Comparison of ENCODE assay signal across 1 cellular context in the genomic region with DNA sequence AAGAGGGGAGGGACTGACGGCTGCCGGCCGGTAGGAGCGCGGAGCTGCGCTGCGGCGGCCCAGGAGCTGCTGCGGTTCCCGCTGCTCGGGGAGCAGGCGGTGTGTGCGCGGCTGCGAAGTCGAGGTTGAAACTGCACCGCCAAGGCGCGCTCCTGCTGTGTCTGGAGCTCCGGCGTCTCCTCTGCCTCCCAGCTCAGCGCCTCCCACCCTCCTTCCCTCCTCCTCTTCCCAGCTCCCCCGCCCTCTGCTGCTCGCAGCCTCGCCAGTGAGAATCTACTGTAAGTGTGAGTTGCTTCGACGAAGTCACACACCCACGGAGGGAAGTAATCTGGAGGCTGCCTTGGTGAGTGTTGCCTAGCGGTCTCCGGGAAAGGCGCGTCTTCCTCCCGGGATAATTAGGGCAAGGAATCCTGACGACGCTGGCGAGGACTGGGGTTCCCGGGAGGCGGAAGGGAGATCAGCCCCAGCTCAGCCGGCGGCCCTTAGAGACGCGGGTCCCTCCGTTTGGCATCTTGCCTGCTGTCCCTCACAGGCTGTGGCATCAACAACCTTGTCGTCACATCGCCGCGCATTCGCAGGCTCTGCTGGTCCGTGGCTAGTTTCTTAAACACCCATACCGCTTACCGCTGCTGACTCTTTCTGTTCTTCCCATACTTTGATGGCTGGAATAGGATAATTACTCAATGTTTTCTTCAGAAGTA.
TF ChIP-seq lines count a peak whose summit lies in the region.

A gene (minus strand): TSS at position 159 of the 701 bp plus-strand sequence. CDS start 747 bp downstream, outside the sequence.

TF ChIP-seq in H1, 55 proteins besides CTCF, POLR2A, EP300 and RAD21 (continued from another document):
- TF ChIP-seq CHD1 (IDR thresholded peaks at IDR 0.05; ENCODE audit: low read depth, low read length) (no peak), CREB1 (IDR thresholded peaks at IDR 0.05) (peak; percentile 39; the same call in 1 of the 2 replicates), EGR1 (IDR thresholded peaks at IDR 0.05; ENCODE audit: borderline replicate concordance, low read depth, low read length) (0 out of 2 replicates have a peak, but pooled peaks have one; percentile 11), RFX5 (IDR thresholded peaks at IDR 0.05; ENCODE audit: borderline replicate concordance, low read depth, low read length) (no peak), HDAC2 (IDR thresholded peaks at IDR 0.05; ENCODE audit: borderline replicate concordance in 1 of 2, low read depth in 2 of 2, low read length in 2 of 2) (no peak; a peak in 1 of 4 replicates), KDM1A (IDR thresholded peaks at IDR 0.05; ENCODE audit: borderline replicate concordance, low read length) (peak; percentile 60; the same call in 1 of the 2 replicates), SIRT6 (IDR thresholded peaks at IDR 0.05; ENCODE audit: low read length) (no peak), GABPA (IDR thresholded peaks at IDR 0.05; ENCODE audit: borderline replicate concordance, insufficient read depth, low read length) (no peak), CHD2 (IDR thresholded peaks at IDR 0.05; ENCODE audit: low read length) (no peak), POU5F1 (IDR thresholded peaks at IDR 0.05; ENCODE audit: low read depth, low read length) (no peak), RNF2 (IDR thresholded peaks at IDR 0.05; ENCODE audit: borderline replicate concordance, low read depth, low read length, missing control alignments, poor library complexity, severe bottlenecking) (no peak), RBBP5 (IDR thresholded peaks at IDR 0.05; ENCODE audit: borderline replicate concordance, low read depth, low read length) (no peak; the same call in 1 of the 2 replicates), EZH2 (IDR thresholded peaks at IDR 0.05; ENCODE audit: low read depth, low read length, severe bottlenecking) (no peak), PHF8 (conservative IDR thresholded peaks at IDR 0.05; ENCODE audit: low read depth, low read length) (no peak), SRF (IDR thresholded peaks at IDR 0.05; ENCODE audit: low read depth, low read length) (no peak), TCF12 (IDR thresholded peaks at IDR 0.05; ENCODE audit: low read depth, low read length) (no peak), CEBPB (IDR thresholded peaks at IDR 0.05; ENCODE audit: low read depth, low read length) (no peak), SAP30 (IDR thresholded peaks at IDR 0.05; ENCODE audit: insufficient read depth, insufficient replicate concordance, low read length) (no peak), HDAC6 (IDR thresholded peaks at IDR 0.05; ENCODE audit: low read depth, low read length) (no peak), SUZ12 (IDR thresholded peaks at IDR 0.05; ENCODE audit: low read length) (no peak; the same call in 1 of the 2 replicates), KDM4A (IDR thresholded peaks at IDR 0.05; ENCODE audit: low read depth, low read length, severe bottlenecking) (peak; percentile 88), CBX8 (IDR thresholded peaks at IDR 0.05; ENCODE audit: borderline replicate concordance, low read depth, low read length) (no peak), BACH1 (IDR thresholded peaks at IDR 0.05; ENCODE audit: low read length) (no peak), JUN (IDR thresholded peaks at IDR 0.05; ENCODE audit: low read depth, low read length) (no peak), GTF2F1 (IDR thresholded peaks at IDR 0.05; ENCODE audit: borderline replicate concordance, low read depth, low read length) (no peak), SP2 (IDR thresholded peaks at IDR 0.05; ENCODE audit: low read length) (no peak), ASH2L (IDR thresholded peaks at IDR 0.05; ENCODE audit: low read length) (peak; percentile 82), MAFK (IDR thresholded peaks at IDR 0.05; ENCODE audit: low read depth, low read length) (no peak), TAF7 (optimal IDR thresholded peaks at IDR 0.05; ENCODE audit: borderline replicate concordance, low read depth, low read length) (no peak), NANOG (IDR thresholded peaks at IDR 0.05; ENCODE audit: insufficient read depth, low read depth, low read length, poor library complexity, severe bottlenecking) (no peak), BCL11A (IDR thresholded peaks at IDR 0.05; ENCODE audit: low read depth in 2 of 2, low read length in 2 of 2) (no peak), ZNF274 (IDR thresholded peaks at IDR 0.05; ENCODE audit: borderline replicate concordance, extremely low read depth, low read length) (no peak), FOSL1 (IDR thresholded peaks at IDR 0.05; ENCODE audit: insufficient read depth, low read depth, low read length) (no peak), TEAD4 (IDR thresholded peaks at IDR 0.05; ENCODE audit: low read depth, low read length) (no peak; the same call in 1 of the 2 replicates), SIX5 (IDR thresholded peaks at IDR 0.05; ENCODE audit: low read depth, low read length) (no peak), TBP (IDR thresholded peaks at IDR 0.05; ENCODE audit: low read depth, low read length) (peak; percentile 29; the same call in 1 of the 2 replicates), SP1 (IDR thresholded peaks at IDR 0.05; ENCODE audit: low read depth, low read length) (no peak)
- TF ChIP-seq, protein P1, sequence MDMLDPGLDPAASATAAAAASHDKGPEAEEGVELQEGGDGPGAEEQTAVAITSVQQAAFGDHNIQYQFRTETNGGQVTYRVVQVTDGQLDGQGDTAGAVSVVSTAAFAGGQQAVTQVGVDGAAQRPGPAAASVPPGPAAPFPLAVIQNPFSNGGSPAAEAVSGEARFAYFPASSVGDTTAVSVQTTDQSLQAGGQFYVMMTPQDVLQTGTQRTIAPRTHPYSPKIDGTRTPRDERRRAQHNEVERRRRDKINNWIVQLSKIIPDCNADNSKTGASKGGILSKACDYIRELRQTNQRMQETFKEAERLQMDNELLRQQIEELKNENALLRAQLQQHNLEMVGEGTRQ (IDR thresholded peaks at IDR 0.05; ENCODE audit: low read length) = no peak
- TF ChIP-seq, protein P2, sequence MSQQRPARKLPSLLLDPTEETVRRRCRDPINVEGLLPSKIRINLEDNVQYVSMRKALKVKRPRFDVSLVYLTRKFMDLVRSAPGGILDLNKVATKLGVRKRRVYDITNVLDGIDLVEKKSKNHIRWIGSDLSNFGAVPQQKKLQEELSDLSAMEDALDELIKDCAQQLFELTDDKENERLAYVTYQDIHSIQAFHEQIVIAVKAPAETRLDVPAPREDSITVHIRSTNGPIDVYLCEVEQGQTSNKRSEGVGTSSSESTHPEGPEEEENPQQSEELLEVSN (IDR thresholded peaks at IDR 0.05) = peak; percentile 97
- TF ChIP-seq, protein P3, sequence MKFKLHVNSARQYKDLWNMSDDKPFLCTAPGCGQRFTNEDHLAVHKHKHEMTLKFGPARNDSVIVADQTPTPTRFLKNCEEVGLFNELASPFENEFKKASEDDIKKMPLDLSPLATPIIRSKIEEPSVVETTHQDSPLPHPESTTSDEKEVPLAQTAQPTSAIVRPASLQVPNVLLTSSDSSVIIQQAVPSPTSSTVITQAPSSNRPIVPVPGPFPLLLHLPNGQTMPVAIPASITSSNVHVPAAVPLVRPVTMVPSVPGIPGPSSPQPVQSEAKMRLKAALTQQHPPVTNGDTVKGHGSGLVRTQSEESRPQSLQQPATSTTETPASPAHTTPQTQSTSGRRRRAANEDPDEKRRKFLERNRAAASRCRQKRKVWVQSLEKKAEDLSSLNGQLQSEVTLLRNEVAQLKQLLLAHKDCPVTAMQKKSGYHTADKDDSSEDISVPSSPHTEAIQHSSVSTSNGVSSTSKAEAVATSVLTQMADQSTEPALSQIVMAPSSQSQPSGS (IDR thresholded peaks at IDR 0.05; ENCODE audit: low read length) = no peak
- TF ChIP-seq, protein P4, sequence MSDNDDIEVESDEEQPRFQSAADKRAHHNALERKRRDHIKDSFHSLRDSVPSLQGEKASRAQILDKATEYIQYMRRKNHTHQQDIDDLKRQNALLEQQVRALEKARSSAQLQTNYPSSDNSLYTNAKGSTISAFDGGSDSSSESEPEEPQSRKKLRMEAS (IDR thresholded peaks at IDR 0.05) = peak; percentile 96
- TF ChIP-seq, protein P5, sequence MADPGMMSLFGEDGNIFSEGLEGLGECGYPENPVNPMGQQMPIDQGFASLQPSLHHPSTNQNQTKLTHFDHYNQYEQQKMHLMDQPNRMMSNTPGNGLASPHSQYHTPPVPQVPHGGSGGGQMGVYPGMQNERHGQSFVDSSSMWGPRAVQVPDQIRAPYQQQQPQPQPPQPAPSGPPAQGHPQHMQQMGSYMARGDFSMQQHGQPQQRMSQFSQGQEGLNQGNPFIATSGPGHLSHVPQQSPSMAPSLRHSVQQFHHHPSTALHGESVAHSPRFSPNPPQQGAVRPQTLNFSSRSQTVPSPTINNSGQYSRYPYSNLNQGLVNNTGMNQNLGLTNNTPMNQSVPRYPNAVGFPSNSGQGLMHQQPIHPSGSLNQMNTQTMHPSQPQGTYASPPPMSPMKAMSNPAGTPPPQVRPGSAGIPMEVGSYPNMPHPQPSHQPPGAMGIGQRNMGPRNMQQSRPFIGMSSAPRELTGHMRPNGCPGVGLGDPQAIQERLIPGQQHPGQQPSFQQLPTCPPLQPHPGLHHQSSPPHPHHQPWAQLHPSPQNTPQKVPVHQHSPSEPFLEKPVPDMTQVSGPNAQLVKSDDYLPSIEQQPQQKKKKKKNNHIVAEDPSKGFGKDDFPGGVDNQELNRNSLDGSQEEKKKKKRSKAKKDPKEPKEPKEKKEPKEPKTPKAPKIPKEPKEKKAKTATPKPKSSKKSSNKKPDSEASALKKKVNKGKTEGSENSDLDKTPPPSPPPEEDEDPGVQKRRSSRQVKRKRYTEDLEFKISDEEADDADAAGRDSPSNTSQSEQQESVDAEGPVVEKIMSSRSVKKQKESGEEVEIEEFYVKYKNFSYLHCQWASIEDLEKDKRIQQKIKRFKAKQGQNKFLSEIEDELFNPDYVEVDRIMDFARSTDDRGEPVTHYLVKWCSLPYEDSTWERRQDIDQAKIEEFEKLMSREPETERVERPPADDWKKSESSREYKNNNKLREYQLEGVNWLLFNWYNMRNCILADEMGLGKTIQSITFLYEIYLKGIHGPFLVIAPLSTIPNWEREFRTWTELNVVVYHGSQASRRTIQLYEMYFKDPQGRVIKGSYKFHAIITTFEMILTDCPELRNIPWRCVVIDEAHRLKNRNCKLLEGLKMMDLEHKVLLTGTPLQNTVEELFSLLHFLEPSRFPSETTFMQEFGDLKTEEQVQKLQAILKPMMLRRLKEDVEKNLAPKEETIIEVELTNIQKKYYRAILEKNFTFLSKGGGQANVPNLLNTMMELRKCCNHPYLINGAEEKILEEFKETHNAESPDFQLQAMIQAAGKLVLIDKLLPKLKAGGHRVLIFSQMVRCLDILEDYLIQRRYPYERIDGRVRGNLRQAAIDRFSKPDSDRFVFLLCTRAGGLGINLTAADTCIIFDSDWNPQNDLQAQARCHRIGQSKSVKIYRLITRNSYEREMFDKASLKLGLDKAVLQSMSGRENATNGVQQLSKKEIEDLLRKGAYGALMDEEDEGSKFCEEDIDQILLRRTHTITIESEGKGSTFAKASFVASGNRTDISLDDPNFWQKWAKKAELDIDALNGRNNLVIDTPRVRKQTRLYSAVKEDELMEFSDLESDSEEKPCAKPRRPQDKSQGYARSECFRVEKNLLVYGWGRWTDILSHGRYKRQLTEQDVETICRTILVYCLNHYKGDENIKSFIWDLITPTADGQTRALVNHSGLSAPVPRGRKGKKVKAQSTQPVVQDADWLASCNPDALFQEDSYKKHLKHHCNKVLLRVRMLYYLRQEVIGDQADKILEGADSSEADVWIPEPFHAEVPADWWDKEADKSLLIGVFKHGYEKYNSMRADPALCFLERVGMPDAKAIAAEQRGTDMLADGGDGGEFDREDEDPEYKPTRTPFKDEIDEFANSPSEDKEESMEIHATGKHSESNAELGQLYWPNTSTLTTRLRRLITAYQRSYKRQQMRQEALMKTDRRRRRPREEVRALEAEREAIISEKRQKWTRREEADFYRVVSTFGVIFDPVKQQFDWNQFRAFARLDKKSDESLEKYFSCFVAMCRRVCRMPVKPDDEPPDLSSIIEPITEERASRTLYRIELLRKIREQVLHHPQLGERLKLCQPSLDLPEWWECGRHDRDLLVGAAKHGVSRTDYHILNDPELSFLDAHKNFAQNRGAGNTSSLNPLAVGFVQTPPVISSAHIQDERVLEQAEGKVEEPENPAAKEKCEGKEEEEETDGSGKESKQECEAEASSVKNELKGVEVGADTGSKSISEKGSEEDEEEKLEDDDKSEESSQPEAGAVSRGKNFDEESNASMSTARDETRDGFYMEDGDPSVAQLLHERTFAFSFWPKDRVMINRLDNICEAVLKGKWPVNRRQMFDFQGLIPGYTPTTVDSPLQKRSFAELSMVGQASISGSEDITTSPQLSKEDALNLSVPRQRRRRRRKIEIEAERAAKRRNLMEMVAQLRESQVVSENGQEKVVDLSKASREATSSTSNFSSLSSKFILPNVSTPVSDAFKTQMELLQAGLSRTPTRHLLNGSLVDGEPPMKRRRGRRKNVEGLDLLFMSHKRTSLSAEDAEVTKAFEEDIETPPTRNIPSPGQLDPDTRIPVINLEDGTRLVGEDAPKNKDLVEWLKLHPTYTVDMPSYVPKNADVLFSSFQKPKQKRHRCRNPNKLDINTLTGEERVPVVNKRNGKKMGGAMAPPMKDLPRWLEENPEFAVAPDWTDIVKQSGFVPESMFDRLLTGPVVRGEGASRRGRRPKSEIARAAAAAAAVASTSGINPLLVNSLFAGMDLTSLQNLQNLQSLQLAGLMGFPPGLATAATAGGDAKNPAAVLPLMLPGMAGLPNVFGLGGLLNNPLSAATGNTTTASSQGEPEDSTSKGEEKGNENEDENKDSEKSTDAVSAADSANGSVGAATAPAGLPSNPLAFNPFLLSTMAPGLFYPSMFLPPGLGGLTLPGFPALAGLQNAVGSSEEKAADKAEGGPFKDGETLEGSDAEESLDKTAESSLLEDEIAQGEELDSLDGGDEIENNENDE (IDR thresholded peaks at IDR 0.05; ENCODE audit: insufficient replicate concordance, low read length) = no peak
- TF ChIP-seq, protein P6, sequence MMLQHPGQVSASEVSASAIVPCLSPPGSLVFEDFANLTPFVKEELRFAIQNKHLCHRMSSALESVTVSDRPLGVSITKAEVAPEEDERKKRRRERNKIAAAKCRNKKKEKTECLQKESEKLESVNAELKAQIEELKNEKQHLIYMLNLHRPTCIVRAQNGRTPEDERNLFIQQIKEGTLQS (IDR thresholded peaks at IDR 0.05; ENCODE audit: insufficient read depth, low read depth, low read length) = no peak
